1 cellular context compared by ENCODE assay signal in the genomic region with DNA sequence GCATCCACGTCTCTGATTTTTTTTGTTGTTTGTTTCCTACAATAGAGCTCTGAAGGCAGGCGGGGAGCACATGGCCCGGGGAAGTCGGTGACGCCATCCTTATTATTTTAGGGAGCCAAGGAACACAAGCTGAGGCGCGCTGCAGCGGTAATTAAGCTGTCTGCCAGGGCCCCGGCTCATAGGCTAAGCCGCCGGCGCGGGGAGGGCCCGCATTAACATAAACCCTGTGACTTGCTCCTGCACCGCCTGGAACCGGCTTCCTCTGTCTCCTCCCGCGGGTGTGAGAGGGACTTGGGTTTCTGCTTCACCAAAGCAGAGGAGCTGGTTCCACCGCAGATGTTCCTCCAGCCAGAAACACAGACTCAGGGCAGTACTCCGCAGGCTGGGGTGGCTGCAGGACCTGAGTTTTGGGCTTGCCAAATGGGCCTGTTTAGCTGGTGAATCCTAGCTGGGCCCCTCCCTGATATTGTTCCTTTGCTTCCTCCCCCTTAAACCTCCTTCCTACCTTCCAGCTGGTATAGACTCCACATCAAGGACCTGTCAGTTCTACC.
TF ChIP-seq lines count a peak whose summit lies in the region.

No MANE protein-coding gene starts in this region.

TF ChIP-seq in GM12878, 131 proteins besides CTCF, POLR2A, EP300 and RAD21 (continued from another document):
- TF ChIP-seq, protein P1, sequence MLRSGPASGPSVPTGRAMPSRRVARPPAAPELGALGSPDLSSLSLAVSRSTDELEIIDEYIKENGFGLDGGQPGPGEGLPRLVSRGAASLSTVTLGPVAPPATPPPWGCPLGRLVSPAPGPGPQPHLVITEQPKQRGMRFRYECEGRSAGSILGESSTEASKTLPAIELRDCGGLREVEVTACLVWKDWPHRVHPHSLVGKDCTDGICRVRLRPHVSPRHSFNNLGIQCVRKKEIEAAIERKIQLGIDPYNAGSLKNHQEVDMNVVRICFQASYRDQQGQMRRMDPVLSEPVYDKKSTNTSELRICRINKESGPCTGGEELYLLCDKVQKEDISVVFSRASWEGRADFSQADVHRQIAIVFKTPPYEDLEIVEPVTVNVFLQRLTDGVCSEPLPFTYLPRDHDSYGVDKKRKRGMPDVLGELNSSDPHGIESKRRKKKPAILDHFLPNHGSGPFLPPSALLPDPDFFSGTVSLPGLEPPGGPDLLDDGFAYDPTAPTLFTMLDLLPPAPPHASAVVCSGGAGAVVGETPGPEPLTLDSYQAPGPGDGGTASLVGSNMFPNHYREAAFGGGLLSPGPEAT (IDR thresholded peaks at IDR 0.05; ENCODE audit: low read depth): 0 out of 2 replicates have a peak, but pooled peaks have one; percentile 14
- TF ChIP-seq POU2F2 (IDR thresholded peaks at IDR 0.05; ENCODE audit: borderline replicate concordance, low read depth, low read length): peak; percentile 92; the same call in 2 of the 3 replicates
- peak; percentile 65; the same call in 1 of the 2 replicates for TF ChIP-seq TAF1 (IDR thresholded peaks at IDR 0.05; ENCODE audit: borderline replicate concordance, low read depth, low read length)
- no peak for TF ChIP-seq CREM (IDR thresholded peaks at IDR 0.05; ENCODE audit: low read depth)
- TF ChIP-seq IKZF2 (IDR thresholded peaks at IDR 0.05): 0 out of 4 replicates have a peak, but pooled peaks of 1 of the 2 experiments have one; percentile 31
- peak; percentile 20; the same call in 1 of the 2 replicates for TF ChIP-seq IKZF1 (conservative IDR thresholded peaks at IDR 0.05)
- TF ChIP-seq, protein P2, sequence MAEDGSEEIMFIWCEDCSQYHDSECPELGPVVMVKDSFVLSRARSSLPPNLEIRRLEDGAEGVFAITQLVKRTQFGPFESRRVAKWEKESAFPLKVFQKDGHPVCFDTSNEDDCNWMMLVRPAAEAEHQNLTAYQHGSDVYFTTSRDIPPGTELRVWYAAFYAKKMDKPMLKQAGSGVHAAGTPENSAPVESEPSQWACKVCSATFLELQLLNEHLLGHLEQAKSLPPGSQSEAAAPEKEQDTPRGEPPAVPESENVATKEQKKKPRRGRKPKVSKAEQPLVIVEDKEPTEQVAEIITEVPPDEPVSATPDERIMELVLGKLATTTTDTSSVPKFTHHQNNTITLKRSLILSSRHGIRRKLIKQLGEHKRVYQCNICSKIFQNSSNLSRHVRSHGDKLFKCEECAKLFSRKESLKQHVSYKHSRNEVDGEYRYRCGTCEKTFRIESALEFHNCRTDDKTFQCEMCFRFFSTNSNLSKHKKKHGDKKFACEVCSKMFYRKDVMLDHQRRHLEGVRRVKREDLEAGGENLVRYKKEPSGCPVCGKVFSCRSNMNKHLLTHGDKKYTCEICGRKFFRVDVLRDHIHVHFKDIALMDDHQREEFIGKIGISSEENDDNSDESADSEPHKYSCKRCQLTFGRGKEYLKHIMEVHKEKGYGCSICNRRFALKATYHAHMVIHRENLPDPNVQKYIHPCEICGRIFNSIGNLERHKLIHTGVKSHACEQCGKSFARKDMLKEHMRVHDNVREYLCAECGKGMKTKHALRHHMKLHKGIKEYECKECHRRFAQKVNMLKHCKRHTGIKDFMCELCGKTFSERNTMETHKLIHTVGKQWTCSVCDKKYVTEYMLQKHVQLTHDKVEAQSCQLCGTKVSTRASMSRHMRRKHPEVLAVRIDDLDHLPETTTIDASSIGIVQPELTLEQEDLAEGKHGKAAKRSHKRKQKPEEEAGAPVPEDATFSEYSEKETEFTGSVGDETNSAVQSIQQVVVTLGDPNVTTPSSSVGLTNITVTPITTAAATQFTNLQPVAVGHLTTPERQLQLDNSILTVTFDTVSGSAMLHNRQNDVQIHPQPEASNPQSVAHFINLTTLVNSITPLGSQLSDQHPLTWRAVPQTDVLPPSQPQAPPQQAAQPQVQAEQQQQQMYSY (CRISPR knock-in tag; IDR thresholded peaks at IDR 0.05): no peak
- TF ChIP-seq NR2F1 (conservative IDR thresholded peaks at IDR 0.05): no peak
- TF ChIP-seq RBBP5 (conservative IDR thresholded peaks at IDR 0.05): no peak
- peak; percentile 4; the same call in 1 of the 2 replicates for TF ChIP-seq CBFB (IDR thresholded peaks at IDR 0.05; ENCODE audit: low read depth)
- TF ChIP-seq YBX1 (IDR thresholded peaks at IDR 0.05): no peak
- peak; percentile 70; the same call in 1 of the 2 replicates for TF ChIP-seq EED (IDR thresholded peaks at IDR 0.05; ENCODE audit: low read depth)
- TF ChIP-seq POLR2AphosphoS5 (IDR thresholded peaks at IDR 0.05; ENCODE audit: low read length): peak; percentile 51; the same call in 1 of the 2 replicates
- TF ChIP-seq RUNX3 (IDR thresholded peaks at IDR 0.05; ENCODE audit: low read length): peak; percentile 37; the same call in 1 of the 2 replicates
- TF ChIP-seq MXI1 (IDR thresholded peaks at IDR 0.05; ENCODE audit: low read depth, low read length): 0 out of 2 replicates have a peak, but pooled peaks have one; percentile 43
- no peak for TF ChIP-seq SMC3 (IDR thresholded peaks at IDR 0.05; ENCODE audit: borderline replicate concordance, low read length)
- TF ChIP-seq, protein P3, sequence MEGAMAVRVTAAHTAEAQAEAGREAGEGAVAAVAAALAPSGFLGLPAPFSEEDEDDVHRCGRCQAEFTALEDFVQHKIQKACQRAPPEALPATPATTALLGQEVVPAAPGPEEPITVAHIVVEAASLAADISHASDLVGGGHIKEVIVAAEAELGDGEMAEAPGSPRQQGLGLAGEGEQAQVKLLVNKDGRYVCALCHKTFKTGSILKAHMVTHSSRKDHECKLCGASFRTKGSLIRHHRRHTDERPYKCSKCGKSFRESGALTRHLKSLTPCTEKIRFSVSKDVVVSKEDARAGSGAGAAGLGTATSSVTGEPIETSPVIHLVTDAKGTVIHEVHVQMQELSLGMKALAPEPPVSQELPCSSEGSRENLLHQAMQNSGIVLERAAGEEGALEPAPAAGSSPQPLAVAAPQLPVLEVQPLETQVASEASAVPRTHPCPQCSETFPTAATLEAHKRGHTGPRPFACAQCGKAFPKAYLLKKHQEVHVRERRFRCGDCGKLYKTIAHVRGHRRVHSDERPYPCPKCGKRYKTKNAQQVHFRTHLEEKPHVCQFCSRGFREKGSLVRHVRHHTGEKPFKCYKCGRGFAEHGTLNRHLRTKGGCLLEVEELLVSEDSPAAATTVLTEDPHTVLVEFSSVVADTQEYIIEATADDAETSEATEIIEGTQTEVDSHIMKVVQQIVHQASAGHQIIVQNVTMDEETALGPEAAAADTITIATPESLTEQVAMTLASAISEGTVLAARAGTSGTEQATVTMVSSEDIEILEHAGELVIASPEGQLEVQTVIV (IDR thresholded peaks at IDR 0.05; ENCODE audit: borderline replicate concordance, partially characterized antibody): no peak
- peak; percentile 52; the same call in 1 of the 2 replicates for TF ChIP-seq BACH1 (IDR thresholded peaks at IDR 0.05; ENCODE audit: borderline replicate concordance)
- TF ChIP-seq CHD2 (IDR thresholded peaks at IDR 0.05; ENCODE audit: borderline replicate concordance, low read depth, low read length): no peak
- peak; percentile 46; the same call in 1 of the 2 replicates for TF ChIP-seq ATF7 (IDR thresholded peaks at IDR 0.05; ENCODE audit: low read depth)
